27 cellular contexts compared by ENCODE assay signal in the genomic region with DNA sequence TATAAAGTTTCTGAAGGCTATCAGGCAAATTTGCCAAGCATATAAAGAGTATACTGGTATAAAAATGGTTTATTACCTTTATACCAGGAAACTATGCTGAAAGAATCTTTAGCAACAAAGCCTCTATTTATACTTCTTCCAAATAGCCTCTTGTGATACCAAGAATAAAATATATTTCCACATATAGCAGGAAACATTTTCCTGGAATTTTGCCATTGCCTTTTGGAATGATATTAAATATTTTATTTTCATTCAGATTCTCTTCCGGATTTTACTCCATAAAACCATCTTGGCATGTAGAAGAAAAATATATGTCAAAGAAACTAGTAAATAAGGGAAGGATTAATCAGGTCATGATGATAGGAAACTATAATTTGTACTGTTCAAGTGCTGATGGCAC. TPM values are rescaled to one million over a fixed set of nuclear protein-coding genes. Genes with fewer than 3 reads are reported as not detected.
"Had no signal": no experiment of that assay in that cellular context is flagged by ENCODE, and none has a peak within 500 bp of the region (broad histone marks: within the 10 kb centered on the region; RNA-seq: fewer than 3 reads in every experiment).

No MANE protein-coding gene starts in this region.

- H3K4me1 ChIP-seq: esophagus muscularis mucosa, foreskin keratinocyte, gastroesophageal sphincter, left lung, lower lobe of right lung had no signal

- H3K4me3 ChIP-seq: coronary artery, dorsolateral prefrontal cortex, esophagus muscularis mucosa, gastroesophageal sphincter, heart left ventricle, hepatocyte, left lung, lower lobe of right lung, mucosa of descending colon had no signal

- H3K36me3 ChIP-seq: esophagus muscularis mucosa, gastroesophageal sphincter, heart left ventricle, left lung, lower lobe of right lung had no signal

- H3K9me3 ChIP-seq: esophagus muscularis mucosa, gastroesophageal sphincter, heart left ventricle, left lung, lower lobe of right lung, mucosa of descending colon had no signal

- DNase-seq: dermis blood vessel endothelial cell; dorsolateral prefrontal cortex; effector CD4-positive, alpha-beta T cell; effector memory CD4-positive, alpha-beta T cell; foreskin keratinocyte; heart left ventricle; hypothalamus; immature natural killer cell; islet precursor cell; kidney; kidney glomerular epithelial cell; left lung; left ventricle myocardium superior; lower lobe of right lung; mesenchymal stem cell; mucosa of descending colon; naive B cell had no signal

- H3K27me3 ChIP-seq: dorsolateral prefrontal cortex, esophagus muscularis mucosa, foreskin keratinocyte, gastroesophageal sphincter, heart left ventricle, hepatocyte, left lung had no signal

- H3K27ac ChIP-seq: coronary artery, dorsolateral prefrontal cortex, esophagus muscularis mucosa, foreskin keratinocyte, gastroesophageal sphincter, heart left ventricle, hepatocyte, left lung, lower lobe of right lung had no signal

- ATAC-seq: foreskin keratinocyte, gastroesophageal sphincter, heart left ventricle, left lung, left ventricle myocardium superior, lower lobe of right lung, mucosa of descending colon had no signal

RNA-seq across cellular contexts. Expression of gene SOSTDC1, which starts 17.7 kb away (rescaled TPM):
- total RNA-seq: endothelial cell of umbilical vein, epithelial cell of proximal tubule, fibroblast of villous mesenchyme, foreskin keratinocyte, lung microvascular endothelial cell, mesenteric fat pad, myocyte had no signal
